ENCODE assay signal across 11 cellular contexts in the genomic region with DNA sequence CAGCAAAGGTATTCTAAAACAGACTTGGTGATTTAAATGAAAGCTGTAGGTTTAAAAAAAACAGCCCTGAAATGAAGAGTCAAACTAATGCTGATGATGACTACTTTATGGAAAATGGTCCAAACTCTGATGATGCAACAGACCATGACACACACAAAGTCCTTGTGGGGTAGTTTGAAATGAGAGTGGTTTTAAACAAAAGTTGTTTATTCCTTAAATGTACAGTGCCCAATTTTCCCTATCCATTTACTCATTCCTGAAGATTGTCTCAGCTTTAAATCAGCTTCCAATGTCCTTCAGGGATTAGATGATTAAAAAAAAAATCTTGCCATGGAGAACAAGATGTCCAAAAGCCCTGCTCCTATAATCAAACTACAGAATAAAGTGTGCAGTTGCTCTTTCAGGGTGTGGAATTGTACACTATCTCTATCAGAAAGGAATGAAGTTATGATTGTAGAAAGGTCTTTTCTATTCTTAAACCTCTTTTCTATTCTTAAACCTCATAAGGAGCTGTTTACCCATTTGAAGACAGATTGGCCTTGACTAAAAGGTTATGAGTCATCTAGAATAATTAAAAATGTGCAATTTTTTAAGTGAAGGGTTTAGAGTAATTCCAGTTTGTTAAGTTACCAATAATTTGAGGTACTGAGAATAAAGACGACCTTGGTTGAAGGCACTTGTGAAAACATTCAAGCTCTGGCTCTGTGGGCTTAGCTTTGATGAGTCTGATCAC.
A peak's percentile ranks its signal among the peaks of the same experiment; 100 is the strongest.
DNase-seq lines count a peak whose midpoint lies in the region; ATAC-seq and TF ChIP-seq lines count a peak whose summit lies in the region.
"Had no signal": no experiment of that assay in that cellular context is flagged by ENCODE, and none has a peak within 500 bp of the region (broad histone marks: within the 10 kb centered on the region; RNA-seq: fewer than 3 reads in every experiment).

No MANE protein-coding gene starts in this region.

- intact Hi-C loops in transverse colon (cut with DNase I; ENCODE audit: low total_unique reads) = no loop called here

- POLR2A ChIA-PET in T-cell (lab: Charles Lee) (interaction anchor here in 1 of 2 donors (0.6 kb wide), 1 partner anchor 885 kb away, joined by 8 read pairs; no protein-coding TSS in a partner anchor), SK-N-SH (lab: Yijun Ruan, JAX) (no interaction called here)

- no peaks in the 10 kb centered on the region for H3F3A ChIP-seq in SK-N-SH (replicated peaks; ENCODE audit: insufficient read depth)

- no peaks in the 10 kb centered on the region for H4K20me1 ChIP-seq in hepatocyte (ENCODE audit: insufficient read depth, poor library complexity, severe bottlenecking)
- no peaks in the 10 kb centered on the region for H4K20me1 ChIP-seq in SK-N-SH (ENCODE audit: insufficient read depth)

- H3K9me3 ChIP-seq in hepatocyte (ENCODE audit: low read depth) (no peaks in the 10 kb centered on the region), transverse colon (no peaks in the 10 kb centered on the region), SK-N-SH (no peaks in the 10 kb centered on the region)
- H3K9me3 ChIP-seq: right lobe of liver had no signal

- no peak for DNase-seq in activated T-cell treated with anti-CD3 and anti-CD28 coated beads, Interleukin-2, amount 50 U/mL, for 72 hours
- DNase-seq in activated T-cell treated with anti-CD3 and anti-CD28 coated beads, Interleukin-2, amount 50 U/mL, for 48 hours = no peak
- DNase-seq in astrocyte of the hippocampus (ENCODE audit: low read depth, low spot score) (peak; percentile 54), hepatocyte (ENCODE audit: low spot score) (no peak), transverse colon (no peak), T-cell (no peak), SK-N-SH (no peak), GM10266 (ENCODE audit: extremely low spot score) (no peak)
- DNase-seq: activated T-cell treated with anti-CD3 and anti-CD28 coated beads, Interleukin-2, amount 50 U/mL, for 24 hours; head of caudate nucleus; right lobe of liver had no signal

- no peaks in the 10 kb centered on the region for H3K27me3 Mint-ChIP-seq in activated T-cell treated with anti-CD3 and anti-CD28 coated beads, Interleukin-2, amount 50 U/mL, for 72 hours (ENCODE audit: low read depth)
- H3K27me3 Mint-ChIP-seq in T-cell = no peaks in the 10 kb centered on the region
- H3K27me3 Mint-ChIP-seq: activated T-cell treated with anti-CD3 and anti-CD28 coated beads, Interleukin-2, amount 50 U/mL, for 24 hours had no signal

- no peaks in the 10 kb centered on the region for H3K36me3 ChIP-seq in hepatocyte (replicated peaks; ENCODE audit: insufficient read depth, low read depth)
- H3K36me3 ChIP-seq in transverse colon = peaks cover 0 to 9% (median 2%) of the 10 kb centered on the region in 4 donors
- peaks cover 18 to 43% of the 10 kb centered on the region in 2 experiments for H3K36me3 ChIP-seq in SK-N-SH (replicated peaks in 1 of 2; ENCODE audit: control insufficient read depth in 1 of 2, insufficient read depth in 2 of 2, low read length in 1 of 2)

- H3K27ac ChIP-seq in hepatocyte (peak overlapping the region; percentile 4), transverse colon (peak overlapping the region; percentile 52 to 76 (median 58)), SK-N-SH (ENCODE audit: low read depth in 2 of 2, low read length in 1 of 2) (peak overlapping the region in 1 of 2 experiments; percentile 7; a peak in 1 of 4 replicates)
- H3K27ac ChIP-seq: right lobe of liver had no signal

- no peak overlapping the region for H3K4me3 Mint-ChIP-seq in activated T-cell treated with anti-CD3 and anti-CD28 coated beads, Interleukin-2, amount 50 U/mL, for 72 hours
- H3K4me3 Mint-ChIP-seq in T-cell = no peak overlapping the region
- H3K4me3 Mint-ChIP-seq: activated T-cell treated with anti-CD3 and anti-CD28 coated beads, Interleukin-2, amount 50 U/mL, for 24 hours had no signal

- no peak overlapping the region for H3K4me2 ChIP-seq in hepatocyte
- no peak overlapping the region for H3K4me2 ChIP-seq in SK-N-SH

- H3K27ac Mint-ChIP-seq in activated T-cell treated with anti-CD3 and anti-CD28 coated beads, Interleukin-2, amount 50 U/mL, for 72 hours = peak overlapping the region; percentile 73
- H3K27ac Mint-ChIP-seq in T-cell = no peak overlapping the region
- H3K27ac Mint-ChIP-seq: activated T-cell treated with anti-CD3 and anti-CD28 coated beads, Interleukin-2, amount 50 U/mL, for 24 hours had no signal

- no peak overlapping the region for H3K9ac ChIP-seq in SK-N-SH

- no peak overlapping the region for H3K4me3 ChIP-seq in hepatocyte
- H3K4me3 ChIP-seq in transverse colon = no peak overlapping the region
- no peak overlapping the region for H3K4me3 ChIP-seq in SK-N-SH (ENCODE audit: low read depth in 2 of 2, low read length in 1 of 2)
- H3K4me3 ChIP-seq: right lobe of liver had no signal

- TF ChIP-seq RAD21 in SK-N-SH (IDR thresholded peaks at IDR 0.05; ENCODE audit: low read length) = no peak

- 68% methylated on average over 1 of the region's 1 CpG for WGBS in hepatocyte (ENCODE audit: low lambda C conversion rate, missing lambda C conversion rate)
- 68 to 80% methylated on average over 1 of the region's 1 CpG for WGBS in transverse colon (ENCODE audit: low coverage in 1 of 2), 2 donors
- 95% methylated on average over 1 of the region's 1 CpG for WGBS in SK-N-SH (ENCODE audit: low lambda C conversion rate)

- H2AFZ ChIP-seq in hepatocyte (no peak overlapping the region), SK-N-SH (ENCODE audit: low read depth) (no peak overlapping the region)

- no peaks in the 10 kb centered on the region for H3K9me3 Mint-ChIP-seq in activated T-cell treated with anti-CD3 and anti-CD28 coated beads, Interleukin-2, amount 50 U/mL, for 72 hours
- H3K9me3 Mint-ChIP-seq in T-cell = no peaks in the 10 kb centered on the region
- H3K9me3 Mint-ChIP-seq: activated T-cell treated with anti-CD3 and anti-CD28 coated beads, Interleukin-2, amount 50 U/mL, for 24 hours had no signal

- H3K79me2 ChIP-seq in hepatocyte (no peaks in the 10 kb centered on the region), SK-N-SH (ENCODE audit: insufficient read depth) (no peaks in the 10 kb centered on the region)

- no peak for TF ChIP-seq CTCF in hepatocyte (IDR thresholded peaks at IDR 0.05; ENCODE audit: poor library complexity)
- no peak for TF ChIP-seq CTCF in transverse colon (IDR thresholded peaks at IDR 0.05)
- TF ChIP-seq CTCF in SK-N-SH (IDR thresholded peaks at IDR 0.05) = no peak
- no peak for TF ChIP-seq CTCF in GM10266 (IDR thresholded peaks at IDR 0.05; ENCODE audit: control insufficient read depth, insufficient read depth, low read depth, missing control alignments)

- no peak for TF ChIP-seq POLR2A in transverse colon (IDR thresholded peaks at IDR 0.05)

- CTCF ChIA-PET in T-cell (lab: Charles Lee) = no interaction called here
- CTCF ChIA-PET in SK-N-SH (lab: Yijun Ruan, JAX) = no interaction called here

- H3K27me3 ChIP-seq in hepatocyte (no peaks in the 10 kb centered on the region), transverse colon (no peaks in the 10 kb centered on the region), SK-N-SH (ENCODE audit: insufficient read depth) (no peaks in the 10 kb centered on the region)
- H3K27me3 ChIP-seq: right lobe of liver had no signal

- peak in 1 of 2 donors; percentile 44 for ATAC-seq in activated T-cell treated with anti-CD3 and anti-CD28 coated beads, Interleukin-2, amount 50 U/mL, for 72 hours (replicated peaks in 1 of 2)
- no peak for ATAC-seq in T-cell (replicated peaks in 1 of 4)

- no peaks in the 10 kb centered on the region for H3K9me2 ChIP-seq in hepatocyte (replicated peaks; ENCODE audit: insufficient read depth)
- H3K9me2 ChIP-seq in SK-N-SH = no peaks in the 10 kb centered on the region

- TF ChIP-seq EP300 in transverse colon (IDR thresholded peaks at IDR 0.05; ENCODE audit: low read depth) (no peak), SK-N-SH (IDR thresholded peaks at IDR 0.05; ENCODE audit: borderline replicate concordance in 1 of 2, low read depth in 1 of 2, low read length in 1 of 2) (no peak)

- H3K4me1 Mint-ChIP-seq in activated T-cell treated with anti-CD3 and anti-CD28 coated beads, Interleukin-2, amount 50 U/mL, for 72 hours (ENCODE audit: low read depth) = no peaks in the 10 kb centered on the region
- H3K4me1 Mint-ChIP-seq in T-cell = peaks cover 0 to 2% (median 0%) of the 10 kb centered on the region in 3 donors

- in situ Hi-C loops in transverse colon (cut with MboI; ENCODE audit: low pct_ligation_motif_present in 1 of 4, low pct_unique_long_range_greater_than_20kb in 1 of 4, low sequenced_read_pairs in 3 of 4) = no loop called here

- peaks cover under 1 to 15% of the 10 kb centered on the region in 2 donors for H3K36me3 Mint-ChIP-seq in activated T-cell treated with anti-CD3 and anti-CD28 coated beads, Interleukin-2, amount 50 U/mL, for 72 hours (ENCODE audit: insufficient read depth in 2 of 2)
- peaks cover 68% of the 10 kb centered on the region for H3K36me3 Mint-ChIP-seq in T-cell

- H3K4me1 ChIP-seq in hepatocyte (ENCODE audit: insufficient read depth) = peaks cover 5% of the 10 kb centered on the region
- peaks cover 0 to 16% (median 3%) of the 10 kb centered on the region in 4 donors for H3K4me1 ChIP-seq in transverse colon
- H3K4me1 ChIP-seq in SK-N-SH (ENCODE audit: control insufficient read depth in 1 of 2, insufficient read depth in 2 of 2, low read depth in 1 of 2, low read length in 1 of 2) = peaks cover 0 to 12% of the 10 kb centered on the region in 2 experiments; a peak in 1 of 4 replicates

TF ChIP-seq in SK-N-SH, 30 proteins besides CTCF, POLR2A, EP300 and RAD21:
- TF ChIP-seq, protein P1, sequence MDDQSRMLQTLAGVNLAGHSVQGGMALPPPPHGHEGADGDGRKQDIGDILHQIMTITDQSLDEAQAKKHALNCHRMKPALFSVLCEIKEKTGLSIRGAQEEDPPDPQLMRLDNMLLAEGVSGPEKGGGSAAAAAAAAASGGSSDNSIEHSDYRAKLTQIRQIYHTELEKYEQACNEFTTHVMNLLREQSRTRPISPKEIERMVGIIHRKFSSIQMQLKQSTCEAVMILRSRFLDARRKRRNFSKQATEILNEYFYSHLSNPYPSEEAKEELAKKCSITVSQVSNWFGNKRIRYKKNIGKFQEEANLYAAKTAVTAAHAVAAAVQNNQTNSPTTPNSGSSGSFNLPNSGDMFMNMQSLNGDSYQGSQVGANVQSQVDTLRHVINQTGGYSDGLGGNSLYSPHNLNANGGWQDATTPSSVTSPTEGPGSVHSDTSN (IDR thresholded peaks at IDR 0.05) = no peak
- TF ChIP-seq FOSL2 (IDR thresholded peaks at IDR 0.05; ENCODE audit: borderline replicate concordance, low read depth) (no peak), RCOR1 (IDR thresholded peaks at IDR 0.05; ENCODE audit: low read length) (no peak), MXI1 (IDR thresholded peaks at IDR 0.05; ENCODE audit: low read depth, low read length) (no peak), POLR2AphosphoS5 (IDR thresholded peaks at IDR 0.05; ENCODE audit: low read depth, low read length) (no peak)
- TF ChIP-seq, protein P2, sequence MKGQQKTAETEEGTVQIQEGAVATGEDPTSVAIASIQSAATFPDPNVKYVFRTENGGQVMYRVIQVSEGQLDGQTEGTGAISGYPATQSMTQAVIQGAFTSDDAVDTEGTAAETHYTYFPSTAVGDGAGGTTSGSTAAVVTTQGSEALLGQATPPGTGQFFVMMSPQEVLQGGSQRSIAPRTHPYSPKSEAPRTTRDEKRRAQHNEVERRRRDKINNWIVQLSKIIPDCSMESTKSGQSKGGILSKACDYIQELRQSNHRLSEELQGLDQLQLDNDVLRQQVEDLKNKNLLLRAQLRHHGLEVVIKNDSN (IDR thresholded peaks at IDR 0.05; ENCODE audit: borderline replicate concordance, low read depth) = no peak
